Comparison of ENCODE assay signal across 12 cellular contexts in the genomic region with DNA sequence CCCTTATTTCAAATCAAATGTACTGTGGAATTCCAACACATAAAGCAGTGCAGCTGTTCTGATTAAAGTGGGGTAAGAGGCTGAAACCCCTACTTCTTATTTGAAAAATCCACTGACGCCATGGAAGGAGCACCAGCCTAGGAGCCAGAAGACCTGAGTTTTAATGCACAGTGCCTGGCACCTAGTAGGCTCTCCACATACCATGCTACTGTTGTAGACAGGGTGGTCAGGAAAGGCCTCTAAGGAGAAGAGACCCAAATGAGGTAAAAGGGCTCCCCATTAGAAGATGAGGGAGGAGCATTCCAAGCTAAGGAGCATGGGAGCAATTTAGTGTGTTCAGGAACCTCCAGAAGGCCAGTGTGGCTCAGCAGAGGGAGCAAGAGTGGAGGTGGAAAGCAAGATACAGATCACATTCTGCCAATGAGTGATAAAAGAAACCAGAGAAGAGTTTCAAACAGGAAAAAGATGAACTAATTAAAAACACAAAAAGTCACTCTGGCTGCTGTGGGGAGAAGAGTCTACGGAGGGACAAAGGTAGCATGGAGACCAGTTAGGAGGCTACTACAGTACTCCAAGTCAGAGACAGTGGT. TPM values are rescaled to one million over a fixed set of nuclear protein-coding genes. Genes with fewer than 3 reads are reported as not detected.
A peak's percentile ranks its signal among the peaks of the same experiment; 100 is the strongest.
DNase-seq lines count a peak whose midpoint lies in the region; ATAC-seq lines count a peak whose summit lies in the region.
"Had no signal": no experiment of that assay in that cellular context is flagged by ENCODE, and none has a peak within 500 bp of the region (broad histone marks: within the 10 kb centered on the region; RNA-seq: fewer than 3 reads in every experiment).

No MANE protein-coding gene starts in this region.

- H3K9me3 Mint-ChIP-seq in activated naive CD4-positive, alpha-beta T cell treated with anti-CD3 and anti-CD28 coated beads for 36 hours, result no peaks in the 10 kb centered on the region
- no peaks in the 10 kb centered on the region for H3K9me3 Mint-ChIP-seq in T-helper 1 cell treated with Interleukin-12 subunit alpha and Interleukin-12 subunit beta and Interleukin-4 antibody, amounts not matched to agents 30 μg/mL and 1 μg/mL, for 36 hours

- peak; percentile 40 for ATAC-seq in stimulated activated naive CD8-positive, alpha-beta T cell treated with anti-CD3 and anti-CD28 coated beads, Interleukin-15, Interleukin-2, amounts not matched to agents 100 U/mL and 50 U/mL, for 24 hours

- DNase-seq in activated naive CD4-positive, alpha-beta T cell treated with anti-CD3 and anti-CD28 coated beads for 36 hours, result no peak
- DNase-seq in activated naive CD4-positive, alpha-beta T cell treated with anti-CD3 and anti-CD28 coated beads, Interleukin-2, amount 50 U/mL, for 16 hours, result no peak
- DNase-seq in GM19238 (ENCODE audit: insufficient read length, low spot score) (peak; percentile 35), NCI-H1436 (lab: John Stamatoyannopoulos, UW) (no peak), Ammon's horn (ENCODE audit: low spot score) (no peak), SK-N-DZ (ENCODE audit: low spot score) (no peak)
- no peak for DNase-seq in stimulated activated naive CD8-positive, alpha-beta T cell treated with anti-CD3 and anti-CD28 coated beads, Interleukin-15, Interleukin-2, amounts not matched to agents 100 U/mL and 50 U/mL, for 24 hours
- DNase-seq: aorta, dermis blood vessel endothelial cell, NCI-H2171, thyroid gland had no signal

- peaks cover 12% of the 10 kb centered on the region for H3K4me1 Mint-ChIP-seq in activated naive CD4-positive, alpha-beta T cell treated with anti-CD3 and anti-CD28 coated beads for 36 hours (ENCODE audit: low read depth)
- H3K4me1 Mint-ChIP-seq in T-helper 1 cell treated with Interleukin-12 subunit alpha and Interleukin-12 subunit beta and Interleukin-4 antibody, amounts not matched to agents 30 μg/mL and 1 μg/mL, for 36 hours (ENCODE audit: low read depth), result peaks cover 15% of the 10 kb centered on the region

- intact Hi-C loops in activated naive CD4-positive, alpha-beta T cell treated with anti-CD3 and anti-CD28 coated beads for 36 hours (cut with micrococcal nuclease), result no loop called here

- H3K4me3 Mint-ChIP-seq in activated naive CD4-positive, alpha-beta T cell treated with anti-CD3 and anti-CD28 coated beads for 36 hours, result no peak overlapping the region
- H3K4me3 Mint-ChIP-seq in T-helper 1 cell treated with Interleukin-12 subunit alpha and Interleukin-12 subunit beta and Interleukin-4 antibody, amounts not matched to agents 30 μg/mL and 1 μg/mL, for 36 hours, result peak overlapping the region; percentile 17

- CTCF ChIA-PET in activated naive CD4-positive, alpha-beta T cell treated with anti-CD3 and anti-CD28 coated beads for 36 hours (lab: Charles Lee), result interaction anchor here (2.1 kb wide), 1 partner anchor 11 kb away, joined by 8 read pairs; a partner anchor contains a TSS

- peaks cover 2% of the 10 kb centered on the region for H3K36me3 Mint-ChIP-seq in activated naive CD4-positive, alpha-beta T cell treated with anti-CD3 and anti-CD28 coated beads for 36 hours (ENCODE audit: low read depth)
- H3K36me3 Mint-ChIP-seq in T-helper 1 cell treated with Interleukin-12 subunit alpha and Interleukin-12 subunit beta and Interleukin-4 antibody, amounts not matched to agents 30 μg/mL and 1 μg/mL, for 36 hours (ENCODE audit: low read depth), result no peaks in the 10 kb centered on the region

- H3K27ac Mint-ChIP-seq in activated naive CD4-positive, alpha-beta T cell treated with anti-CD3 and anti-CD28 coated beads for 36 hours, result peak overlapping the region; percentile 5
- peak overlapping the region; percentile 28 for H3K27ac Mint-ChIP-seq in T-helper 1 cell treated with Interleukin-12 subunit alpha and Interleukin-12 subunit beta and Interleukin-4 antibody, amounts not matched to agents 30 μg/mL and 1 μg/mL, for 36 hours

- no peaks in the 10 kb centered on the region for H3K27me3 Mint-ChIP-seq in activated naive CD4-positive, alpha-beta T cell treated with anti-CD3 and anti-CD28 coated beads for 36 hours (ENCODE audit: low read depth)
- no peaks in the 10 kb centered on the region for H3K27me3 Mint-ChIP-seq in T-helper 1 cell treated with Interleukin-12 subunit alpha and Interleukin-12 subunit beta and Interleukin-4 antibody, amounts not matched to agents 30 μg/mL and 1 μg/mL, for 36 hours (ENCODE audit: low read depth)

RNA-seq across cellular contexts. Expression of a gene that starts 11.8 kb away (rescaled TPM):
- total RNA-seq in activated naive CD4-positive, alpha-beta T cell treated with anti-CD3 and anti-CD28 coated beads for 36 hours, result 10 to 100 TPM; 32.4 to 38.2 TPM
- polyA plus RNA-seq in SK-N-DZ (2014; cell fraction: cytosol; rRNA removed), result 15.5 and 18.4 TPM in 2 replicates
- 60.8 and 107 TPM in 2 replicates for polyA plus RNA-seq in SK-N-DZ (2014; cell fraction: nucleus; rRNA removed)

RNA-seq across cellular contexts. Expression of a gene that starts 34.0 kb away (rescaled TPM):
- not detected for total RNA-seq in activated naive CD4-positive, alpha-beta T cell treated with anti-CD3 and anti-CD28 coated beads for 36 hours
- polyA plus RNA-seq in SK-N-DZ (2014; cell fraction: cytosol; rRNA removed), result 0.08 and 0.09 TPM in 2 replicates
- polyA plus RNA-seq in SK-N-DZ (2014; cell fraction: nucleus; rRNA removed), result 0.02 and 0.13 TPM in 2 replicates

RNA-seq across cellular contexts. Expression of a gene that starts 49.9 kb away (rescaled TPM):
- total RNA-seq in activated naive CD4-positive, alpha-beta T cell treated with anti-CD3 and anti-CD28 coated beads for 36 hours, result 10 to 100 TPM; 89.9 to 90.6 TPM
- 1.8 and 2.3 TPM in 2 replicates for polyA plus RNA-seq in SK-N-DZ (2014; cell fraction: cytosol; rRNA removed)
- polyA plus RNA-seq in SK-N-DZ (2014; cell fraction: nucleus; rRNA removed), result 2.2 and 2.5 TPM in 2 replicates
